20 cellular contexts compared by ENCODE assay signal in genomic region chr2:120434487-120434886, GRCh38.
DNase-seq lines count a peak whose midpoint lies in the region; TF ChIP-seq lines count a peak whose summit lies in the region.
"Had no signal": no experiment of that assay in that cellular context is flagged by ENCODE, and none has a peak within 500 bp of the region (broad histone marks: within the 10 kb centered on the region; RNA-seq: fewer than 3 reads in every experiment).

No MANE protein-coding gene starts in this region.

- H3K18ac ChIP-seq in H9 (ENCODE audit: insufficient read length, low read depth, low read length) = no peak overlapping the region

- POLR2A ChIA-PET in RWPE1 (lab: Yijun Ruan, JAX; ENCODE audit: low non-redundant PET) = no interaction called here

- no peak overlapping the region for H3K4ac ChIP-seq in H9 (ENCODE audit: low read depth, low read length)

- H4K91ac ChIP-seq in H9 (ENCODE audit: insufficient read length, low read depth, low read length) = no peak overlapping the region

- H3K56ac ChIP-seq in H9 (ENCODE audit: insufficient read length, low read depth, low read length) = no peak overlapping the region

- H4K20me1 ChIP-seq in H9 (ENCODE audit: control insufficient read depth, insufficient read depth, insufficient read length) = no peaks in the 10 kb centered on the region

- no peak overlapping the region for H2BK120ac ChIP-seq in H9 (ENCODE audit: low read depth, low read length, poor library complexity, severe bottlenecking)

- H3K27me3 Mint-ChIP-seq in H9 (ENCODE audit: low read depth) = peaks cover 97% of the 10 kb centered on the region
- peaks cover 56% of the 10 kb centered on the region for H3K27me3 Mint-ChIP-seq in osteocyte (ENCODE audit: unreplicated experiment)

- no peak overlapping the region for H3K4me2 ChIP-seq in H9 (ENCODE audit: insufficient read depth, insufficient read length, low read length)

- no peak overlapping the region for H3K23ac ChIP-seq in H9 (ENCODE audit: insufficient read length, low read depth, low read length)

- H2BK20ac ChIP-seq in H9 (ENCODE audit: low read depth, low read length, poor library complexity, severe bottlenecking) = no peak overlapping the region

- no peak overlapping the region for H2AK5ac ChIP-seq in H9 (ENCODE audit: insufficient read length, low read length)

- no peak overlapping the region for H3T11ph ChIP-seq in H9 (ENCODE audit: low read length)

- no peak overlapping the region for H2BK12ac ChIP-seq in H9 (ENCODE audit: insufficient read length, low read depth, low read length)

- H3K4me1 Mint-ChIP-seq in H9 (peaks cover 39 to 41% of the 10 kb centered on the region in 2 experiments), osteocyte (ENCODE audit: unreplicated experiment) (no peaks in the 10 kb centered on the region)

- H2BK5ac ChIP-seq in H9 (ENCODE audit: insufficient read length, low read length) = no peak overlapping the region

- no peaks in the 10 kb centered on the region; a peak in 1 of 7 replicates for H3K36me3 Mint-ChIP-seq in H9 (ENCODE audit: insufficient read depth in 1 of 3, low read depth in 3 of 3)
- H3K36me3 Mint-ChIP-seq in osteocyte (ENCODE audit: unreplicated experiment) = no peaks in the 10 kb centered on the region

- no peak overlapping the region for H3K14ac ChIP-seq in H9 (ENCODE audit: insufficient read depth, low read length)

- no peak overlapping the region for H3K27ac Mint-ChIP-seq in H9
- no peak overlapping the region for H3K27ac Mint-ChIP-seq in osteocyte (ENCODE audit: unreplicated experiment)
- H3K27ac Mint-ChIP-seq: nephron had no signal

- CTCF ChIA-PET in RWPE1 (lab: Yijun Ruan, JAX) = no interaction called here

- no peak overlapping the region for H2AFZ ChIP-seq in H9 (ENCODE audit: low read length)

- H3K27ac ChIP-seq in H9 (ENCODE audit: insufficient read length, low read depth, low read length) = no peak overlapping the region
- H3K27ac ChIP-seq in substantia nigra (ENCODE audit: low read depth, low read length, poor library complexity, severe bottlenecking) = no peak overlapping the region
- no peak overlapping the region for H3K27ac ChIP-seq in RWPE1
- H3K27ac ChIP-seq: cardiac muscle cell had no signal

- H3K4me3 Mint-ChIP-seq in H9 (peak overlapping the region in 1 of 2 experiments; percentile 16; a peak in 2 of 5 replicates), osteocyte (ENCODE audit: unreplicated experiment) (no peak overlapping the region)
- H3K4me3 Mint-ChIP-seq: nephron had no signal

- H4K8ac ChIP-seq in H9 (replicated peaks; ENCODE audit: insufficient read length, low read depth, low read length) = no peak overlapping the region

- H3K4me1 ChIP-seq in H9 (ENCODE audit: insufficient read depth, low read length) = peaks cover 8% of the 10 kb centered on the region; the same call in 1 of the 2 replicates

- H3K27me3 ChIP-seq in H9 (ENCODE audit: insufficient read depth, low read length) = no peaks in the 10 kb centered on the region

- H3K9ac ChIP-seq in H9 (ENCODE audit: extremely low read depth, insufficient read length, low read length) = no peak overlapping the region

- no peak for TF ChIP-seq CTCF in AG09319 (IDR thresholded peaks at IDR 0.05; ENCODE audit: low read depth, low read length)
- TF ChIP-seq CTCF in H9 (conservative IDR thresholded peaks at IDR 0.05) = no peak
- no peak for TF ChIP-seq CTCF in osteocyte (IDR thresholded peaks at IDR 0.05)
- no peak for TF ChIP-seq CTCF in RWPE1 (conservative IDR thresholded peaks at IDR 0.05; ENCODE audit: low read depth)

- no peaks in the 10 kb centered on the region for H3K79me2 ChIP-seq in H9 (ENCODE audit: insufficient read depth, low read length)

- no peaks in the 10 kb centered on the region for H3K9me3 ChIP-seq in H9 (ENCODE audit: control insufficient read depth, low read depth, low read length)

- no peak overlapping the region for H4K5ac ChIP-seq in H9 (ENCODE audit: insufficient read length, low read depth, low read length)

- WGBS in H9 (ENCODE audit: extremely low coverage, insufficient read length, low lambda C conversion rate) = no CpG with 5 or more reads among the region's 10 CpGs

- no peak overlapping the region for H2BK15ac ChIP-seq in H9 (ENCODE audit: low read depth, low read length)

- no peaks in the 10 kb centered on the region for H3K79me1 ChIP-seq in H9 (ENCODE audit: insufficient read depth, low read depth, low read length, poor library complexity, severe bottlenecking)

- H3K9me3 Mint-ChIP-seq in H9 (no peaks in the 10 kb centered on the region; a peak in 1 of 5 replicates), osteocyte (ENCODE audit: unreplicated experiment) (no peaks in the 10 kb centered on the region)
- H3K9me3 Mint-ChIP-seq: nephron had no signal

- peak; percentile 75 for DNase-seq in AG09319 (ENCODE audit: extremely low read depth, low read depth)
- DNase-seq in H9 = peak; percentile 22
- peak; percentile 93 for DNase-seq in fibroblast of gingiva (ENCODE audit: low read depth)
- DNase-seq in osteocyte (ENCODE audit: extremely low spot score, unreplicated experiment) = peak; percentile 67
- no peak for DNase-seq in substantia nigra (lab: John Stamatoyannopoulos, UW)
- DNase-seq in GM19240 (ENCODE audit: insufficient read length, low spot score) = no peak
- no peak for DNase-seq in mucosa of gallbladder (ENCODE audit: low spot score)
- DNase-seq in RWPE1 (ENCODE audit: low spot score) = no peak
- DNase-seq: activated CD4-positive, alpha-beta T cell treated with anti-CD3 and anti-CD28 coated beads for 4 hours; activated CD8-positive, alpha-beta memory T cell treated with anti-CD3 and anti-CD28 coated beads, Interleukin-2, amount 50 U/mL, for 4 hours; activated effector memory CD4-positive, alpha-beta T cell treated with anti-CD3 and anti-CD28 coated beads, Interleukin-2, amount 50 U/mL, for 16 hours; amygdala; DND-41; effector CD8-positive, alpha-beta T cell; mesendoderm; NCI-H1105 treated with DMSO at 0.1 percent for 48 hours; NCI-H524 treated with DMSO at 0.1 percent for 48 hours; stimulated activated CD4-positive, alpha-beta T cell treated with anti-CD3 and anti-CD28 coated beads, Interleukin-2, amount 100 ng/mL, for 48 hours had no signal

- H3K23me2 ChIP-seq in H9 (ENCODE audit: insufficient read length, low read depth, low read length, poor library complexity, severe bottlenecking) = no peaks in the 10 kb centered on the region

Comparison
In these comparisons a context has a peak if more than half of its experiments do, and no peak if none do; other contexts are left out.
1. DNase-seq: peak in AG09319 (single experiment), H9 (single experiment), fibroblast of gingiva (single experiment) and osteocyte (single experiment); none in substantia nigra (0 of 49), GM19240 (single experiment), mucosa of gallbladder (single experiment) and RWPE1 (single experiment).